ENCODE assay signal across 8 cellular contexts in the genomic region with DNA sequence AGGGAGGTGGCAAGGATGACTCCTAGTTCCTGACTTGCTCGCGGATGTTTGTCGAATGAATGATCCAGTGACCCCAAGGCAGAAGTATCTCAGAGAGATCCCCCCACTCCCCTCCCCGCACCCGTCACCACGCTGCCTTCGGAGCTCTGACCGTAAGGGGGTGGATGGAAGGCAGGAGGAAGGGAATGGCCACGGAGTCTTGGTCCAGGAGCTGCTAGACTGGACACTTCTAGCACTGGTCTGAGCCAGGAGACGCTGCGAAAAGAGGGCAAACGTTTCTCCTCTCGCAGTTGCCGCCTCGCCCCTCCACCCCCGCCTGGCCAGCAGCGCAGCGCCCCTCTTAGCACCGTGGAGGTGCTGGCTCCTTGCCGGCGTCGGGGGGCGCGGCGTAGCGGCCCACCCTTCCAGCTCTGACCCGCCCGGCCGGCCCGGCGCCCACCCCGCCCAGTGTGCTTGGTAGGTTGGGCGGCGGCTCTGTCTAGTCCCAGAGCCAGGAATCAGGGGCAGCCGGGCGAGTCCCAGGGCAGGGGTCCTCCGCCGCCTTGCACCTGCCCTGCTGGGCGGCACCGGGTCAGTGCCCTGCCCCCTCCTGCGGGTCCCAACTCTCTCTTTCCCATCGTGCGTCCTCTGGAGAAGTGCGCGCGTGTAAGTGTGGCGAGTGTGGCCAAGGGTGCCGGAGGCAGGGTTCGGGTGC. TPM values are rescaled to one million over a fixed set of nuclear protein-coding genes. Genes with fewer than 3 reads are reported as not detected.
DNase-seq lines count a peak whose midpoint lies in the region; FAIRE-seq and TF ChIP-seq lines count a peak whose summit lies in the region.

No MANE protein-coding gene starts in this region.

- no peak for DNase-seq in BJ (ENCODE audit: low read depth)
- peak; percentile 63 for DNase-seq in HT-29 (ENCODE audit: low spot score)
- peak; percentile 3 for DNase-seq in astrocyte (ENCODE audit: low read depth)
- DNase-seq in small intestine = peak; percentile 39
- no peak for DNase-seq in NCI-H345 (lab: John Stamatoyannopoulos, UW)
- no peak for DNase-seq in NOMO-1 treated with DMSO at 0.1 percent for 48 hours (lab: John Stamatoyannopoulos, UW; ENCODE audit: unreplicated experiment)
- DNase-seq in NCI-H1436 (lab: John Stamatoyannopoulos, UW) = no peak

- H3K4me1 Mint-ChIP-seq in astrocyte (ENCODE audit: low read depth, unreplicated experiment) = no peaks in the 10 kb centered on the region

- WGBS in small intestine, 3 donors = 0 to 2% (median 1%) methylated on average over 40 to 49 of the region's 49 CpGs

- H3K27ac ChIP-seq in astrocyte (ENCODE audit: low read depth, low read length) (no peak overlapping the region), iPS-18a (ENCODE audit: low read length) (no peak overlapping the region), small intestine (ENCODE audit: low read depth in 1 of 2, low read length in 1 of 2) (peak overlapping the region; percentile 68 to 94)

- H3K4me3 ChIP-seq in BJ (ENCODE audit: low read depth, low read length) (peak overlapping the region; percentile 66), astrocyte (ENCODE audit: insufficient read depth, low read depth, low read length) (peak overlapping the region; percentile 63), iPS-18a (ENCODE audit: low read length) (peak overlapping the region; percentile 88), small intestine (ENCODE audit: low read depth in 1 of 2, low read length in 2 of 2) (peak overlapping the region; percentile 79 to 86)

- peak overlapping the region; percentile 78 for H2AFZ ChIP-seq in astrocyte (ENCODE audit: low read depth, low read length)

- no peak overlapping the region for H3K27ac Mint-ChIP-seq in astrocyte (ENCODE audit: unreplicated experiment)

- H3K4me2 ChIP-seq in astrocyte (ENCODE audit: low read length) = peak overlapping the region; percentile 92

- H3K4me1 ChIP-seq in astrocyte (ENCODE audit: insufficient read depth, low read length) (peaks cover 16% of the 10 kb centered on the region), iPS-18a (ENCODE audit: control insufficient read depth, low read depth, low read length) (no peaks in the 10 kb centered on the region), small intestine (ENCODE audit: control insufficient read depth in 2 of 2, insufficient read depth in 1 of 2, low read depth in 1 of 2, low read length in 1 of 2) (peaks cover 0 to 4% of the 10 kb centered on the region in 2 donors)

- peaks cover 5% of the 10 kb centered on the region for H3K36me3 ChIP-seq in BJ (ENCODE audit: control insufficient read depth, insufficient read depth, low read length)
- H3K36me3 ChIP-seq in astrocyte (ENCODE audit: insufficient read depth, low read length) = no peaks in the 10 kb centered on the region
- peaks cover 21% of the 10 kb centered on the region for H3K36me3 ChIP-seq in iPS-18a (ENCODE audit: control insufficient read depth, low read depth, low read length)
- H3K36me3 ChIP-seq in small intestine (ENCODE audit: control insufficient read depth in 2 of 2, insufficient read depth in 2 of 2, low read length in 2 of 2) = peaks cover 0 to 2% of the 10 kb centered on the region in 2 donors

- POLR2A ChIA-PET in BJ (lab: Charles Lee) = no interaction called here

- peaks cover 2% of the 10 kb centered on the region for H3K9me3 ChIP-seq in astrocyte (ENCODE audit: insufficient read depth, low read depth, low read length)
- peaks cover 5% of the 10 kb centered on the region for H3K9me3 ChIP-seq in iPS-18a (ENCODE audit: control insufficient read depth, low read depth, low read length)
- peaks cover 2% of the 10 kb centered on the region for H3K9me3 ChIP-seq in small intestine (ENCODE audit: control insufficient read depth, low read depth)

- H3K36me3 Mint-ChIP-seq in astrocyte (ENCODE audit: low read depth, unreplicated experiment) = peaks cover 9% of the 10 kb centered on the region

- CTCF ChIA-PET in BJ (lab: Yijun Ruan, JAX) = interaction anchor here (0.6 to 2.5 kb wide), 4 partner anchors 10 to 48 kb away, joined by 4 to 8 read pairs (median 6); partner anchors contain the start of gene PIGT

- H3K9ac ChIP-seq in astrocyte (ENCODE audit: low read length) (peak overlapping the region; percentile 81), iPS-18a (ENCODE audit: low read length) (peak overlapping the region; percentile 79)

- peak overlapping the region; percentile 75 for H3K4me3 Mint-ChIP-seq in astrocyte (ENCODE audit: unreplicated experiment)

- peaks cover 4% of the 10 kb centered on the region for H3K9me3 Mint-ChIP-seq in astrocyte (ENCODE audit: unreplicated experiment)

- no peaks in the 10 kb centered on the region for H3K79me2 ChIP-seq in astrocyte (ENCODE audit: insufficient read depth, low read length)

- H3K27me3 ChIP-seq in BJ (ENCODE audit: control insufficient read depth, insufficient read depth, low read length) = no peaks in the 10 kb centered on the region
- H3K27me3 ChIP-seq in astrocyte (ENCODE audit: insufficient read depth, low read length) = peaks cover 3% of the 10 kb centered on the region
- peaks cover 43% of the 10 kb centered on the region for H3K27me3 ChIP-seq in iPS-18a (ENCODE audit: control insufficient read depth, insufficient read depth, low read length)
- H3K27me3 ChIP-seq in small intestine (ENCODE audit: control insufficient read depth in 2 of 2, insufficient read depth in 2 of 2, low read length in 2 of 2) = no peaks in the 10 kb centered on the region

- H3K27me3 Mint-ChIP-seq in astrocyte (ENCODE audit: low read depth, unreplicated experiment) = peaks cover 8% of the 10 kb centered on the region

- TF ChIP-seq CTCF in BJ (IDR thresholded peaks at IDR 0.05; ENCODE audit: insufficient read depth, low read depth, low read length) (no peak), astrocyte (IDR thresholded peaks at IDR 0.05; ENCODE audit: insufficient read depth, low read depth, low read length) (no peak)

- FAIRE-seq in astrocyte (lab: Jason Lieb, UNC) = no peak
- no peak for FAIRE-seq in small intestine (lab: Jason Lieb, UNC)

- H4K20me1 ChIP-seq in astrocyte (ENCODE audit: insufficient read depth, low read length) = peaks cover 6% of the 10 kb centered on the region

RNA-seq across cellular contexts. Expression of gene DBNDD2, which starts 2.4 kb away (rescaled TPM):
- polyA plus RNA-seq in BJ (2011; rRNA removed) = 69.4 and 77.0 TPM in 2 replicates
- 26.1 and 36.1 TPM in 2 replicates for polyA minus RNA-seq in BJ (2011; rRNA and poly(A)+ RNA removed)
- total RNA-seq in HT-29 (2014; rRNA removed; shearing (Covaris generic)) = 66.6 and 84.8 TPM in 2 replicates
- 10.7 and 11.3 TPM in 2 replicates for total RNA-seq in astrocyte
- 100 to 1,000 TPM in 2 of 3 donors, 10 to 100 TPM in 1; 98.6 to 114 (median 104) TPM for polyA plus RNA-seq in small intestine

RNA-seq across cellular contexts. Expression of gene PIGT, which starts 10.2 kb away (rescaled TPM):
- polyA plus RNA-seq in BJ (2011; rRNA removed) (135 and 236 TPM in 2 replicates), small intestine (10 to 100 TPM; 49.7 to 85.2 (median 51.0) TPM)
- polyA minus RNA-seq in BJ (2011; rRNA and poly(A)+ RNA removed) = 39.7 and 47.6 TPM in 2 replicates
- 164 and 165 TPM in 2 replicates for total RNA-seq in HT-29 (2014; rRNA removed; shearing (Covaris generic))
- total RNA-seq in astrocyte = 83.7 and 91.4 TPM in 2 replicates

RNA-seq across cellular contexts. Expression of gene TP53TG5, which starts 27.6 kb away (rescaled TPM):
- not detected in 2 replicates for polyA plus RNA-seq in BJ (2011; rRNA removed)
- not detected in 2 replicates for polyA minus RNA-seq in BJ (2011; rRNA and poly(A)+ RNA removed)
- total RNA-seq in HT-29 (2014; rRNA removed; shearing (Covaris generic)) = 0.23 and 1.6 TPM in 2 replicates
- total RNA-seq in astrocyte = not detected in 2 replicates
- polyA plus RNA-seq in small intestine = under 1 TPM in 1 of 3 donors, not detected in 2; 0.19 TPM

RNA-seq across cellular contexts. Expression of gene SYS1, which starts 42.8 kb away (rescaled TPM):
- polyA plus RNA-seq in BJ (2011; rRNA removed) (38.8 and 71.4 TPM in 2 replicates), small intestine (10 to 100 TPM; 13.6 to 31.4 (median 22.4) TPM)
- polyA minus RNA-seq in BJ (2011; rRNA and poly(A)+ RNA removed) = 35.1 and 67.8 TPM in 2 replicates
- total RNA-seq in HT-29 (2014; rRNA removed; shearing (Covaris generic)) = 73.6 and 74.7 TPM in 2 replicates
- total RNA-seq in astrocyte = 20.4 and 25.2 TPM in 2 replicates

RNA-seq across cellular contexts. Expression of gene SDC4, which starts 57.5 kb away (rescaled TPM):
- polyA plus RNA-seq in BJ (2011; rRNA removed) (147 and 153 TPM in 2 replicates), small intestine (10 to 100 TPM; 14.3 to 31.5 (median 15.4) TPM)
- 140 and 225 TPM in 2 replicates for polyA minus RNA-seq in BJ (2011; rRNA and poly(A)+ RNA removed)
- total RNA-seq in HT-29 (2014; rRNA removed; shearing (Covaris generic)) = 79.1 and 90.1 TPM in 2 replicates
- 125 and 135 TPM in 2 replicates for total RNA-seq in astrocyte

Comparison
In these comparisons a context has a peak if more than half of its experiments do, and no peak if none do; other contexts are left out.
1. DNase-seq: peak in HT-29 (single experiment), astrocyte (single experiment) and small intestine (single experiment); none in BJ (single experiment), NCI-H345 (single experiment), NOMO-1 treated with DMSO at 0.1 percent for 48 hours (single experiment) and NCI-H1436 (single experiment).
2. H3K27ac ChIP-seq: peak in small intestine (2 of 2); none in astrocyte (single experiment) and iPS-18a (single experiment).
3. Peak in every context shown above with its lines, with median percentiles within 50 percentile points of each other: H3K4me3 ChIP-seq.